Comparison of ENCODE assay signal across 9 cellular contexts in genomic region chr3:106255870-106256248, GRCh38.
A peak's percentile ranks its signal among the peaks of the same experiment; 100 is the strongest.
DNase-seq lines count a peak whose midpoint lies in the region; ATAC-seq and TF ChIP-seq lines count a peak whose summit lies in the region.
"Had no signal": no experiment of that assay in that cellular context is flagged by ENCODE, and none has a peak within 500 bp of the region (broad histone marks: within the 10 kb centered on the region; RNA-seq: fewer than 3 reads in every experiment).

No MANE protein-coding gene starts in this region.

- H3K4me1 ChIP-seq in testis: no peaks in the 10 kb centered on the region
- H3K4me1 ChIP-seq in BE2C: no peaks in the 10 kb centered on the region

- 32 to 67% methylated on average over 6 of the region's 6 CpGs for WGBS in testis, 2 donors

- intact Hi-C loops in testis (cut with DNase I; ENCODE audit: low total_unique reads) (no loop called here), sciatic nerve (cut with DNase I) (no loop called here)

- H3K27me3 ChIP-seq in testis (no peaks in the 10 kb centered on the region), BE2C (no peaks in the 10 kb centered on the region)

- TF ChIP-seq POLR2A in testis (IDR thresholded peaks at IDR 0.05): no peak

- peak overlapping the region; percentile 9 to 42 for H3K4me3 ChIP-seq in testis
- H3K4me3 ChIP-seq in BE2C (ENCODE audit: low read depth, low read length): no peak overlapping the region

- DNase-seq in testis (peak; percentile 15), BE2C (no peak), sciatic nerve (ENCODE audit: low spot score) (no peak)
- DNase-seq in activated CD4-positive, CD25-positive, alpha-beta regulatory T cell (lab: John Stamatoyannopoulos, UW): no peak
- DNase-seq: activated T-cell treated with anti-CD3 and anti-CD28 coated beads, Interleukin-2, amount 50 U/mL, for 48 hours; NCI-H1417 treated with DMSO at 0.1 percent for 48 hours had no signal

- H3K36me3 ChIP-seq in testis (ENCODE audit: low read depth, missing control alignments) (no peaks in the 10 kb centered on the region), BE2C (no peaks in the 10 kb centered on the region)

- no peak for TF ChIP-seq CTCF in testis (IDR thresholded peaks at IDR 0.05)
- no peak for TF ChIP-seq CTCF in BE2C (IDR thresholded peaks at IDR 0.05; ENCODE audit: low read depth, low read length)

- peak; percentile 79 for ATAC-seq in GM19025 (IDR thresholded peaks at IDR 0.05; ENCODE audit: low read depth, unreplicated experiment)
- ATAC-seq in HG02571 (IDR thresholded peaks at IDR 0.05; ENCODE audit: unreplicated experiment): peak; percentile 91
- ATAC-seq in HG03469 (IDR thresholded peaks at IDR 0.05; ENCODE audit: unreplicated experiment): peak; percentile 89
- no peak for ATAC-seq in sciatic nerve

- no peak overlapping the region for H3K27ac ChIP-seq in testis

- H3K9me3 ChIP-seq in testis (no peaks in the 10 kb centered on the region), BE2C (no peaks in the 10 kb centered on the region)
